ENCODE assay signal across 1 cellular context in the genomic region with DNA sequence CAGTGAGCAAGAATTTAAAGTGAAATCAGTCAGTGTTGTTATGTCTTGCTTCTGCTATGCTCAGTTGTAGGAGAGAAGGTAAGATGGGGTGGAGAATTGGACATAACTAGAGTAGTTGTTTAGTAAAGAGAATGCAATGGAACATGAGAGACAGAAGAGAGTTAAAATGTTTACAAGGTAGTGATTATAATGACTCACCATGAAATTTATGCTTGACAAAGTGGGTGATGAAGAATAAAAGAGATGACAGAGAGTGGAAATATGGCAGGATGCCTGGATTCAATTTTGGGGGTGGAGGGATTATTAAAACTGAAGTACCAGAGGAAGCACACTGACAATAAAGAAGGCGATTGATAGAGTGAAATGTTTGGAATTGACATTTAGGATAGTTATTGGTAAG.
TF ChIP-seq lines count a peak whose summit lies in the region.

No MANE protein-coding gene starts in this region.

TF ChIP-seq in SK-N-SH, 30 proteins besides CTCF, POLR2A, EP300 and RAD21 (continued from another document):
- peak; percentile 56; the same call in 1 of the 2 replicates for TF ChIP-seq FOSL2 (IDR thresholded peaks at IDR 0.05; ENCODE audit: borderline replicate concordance, low read depth)
- peak; percentile 71 for TF ChIP-seq TCF12 (IDR thresholded peaks at IDR 0.05)
TF ChIP-seq in SK-N-SH: peak in this region for 5.
